Comparison of ENCODE assay signal across 21 cellular contexts in genomic region chr9:130262771-130263170, GRCh38. TPM values are rescaled to one million over a fixed set of nuclear protein-coding genes. Genes with fewer than 3 reads are reported as not detected.
"Had no signal": no experiment of that assay in that cellular context is flagged by ENCODE, and none has a peak within 500 bp of the region (broad histone marks: within the 10 kb centered on the region; RNA-seq: fewer than 3 reads in every experiment).

No MANE protein-coding gene starts in this region.

- H3K4me3 ChIP-seq: esophagus muscularis mucosa, gastroesophageal sphincter, right atrium auricular region, testis had no signal

- H3K36me3 ChIP-seq: esophagus muscularis mucosa, gastroesophageal sphincter, neutrophil, right atrium auricular region had no signal

- H3K27ac ChIP-seq: epithelial cell of prostate, neutrophil, right atrium auricular region, testis had no signal

- ATAC-seq: gastroesophageal sphincter; naive thymus-derived CD8-positive, alpha-beta T cell; stimulated activated naive B cell treated with anti-CD40 and anti-IgM and Interleukin-4, amounts not matched to agents 10 μg/mL and 1 μg/mL and 100 μg/mL, for 72 hours; stimulated activated naive CD8-positive, alpha-beta T cell treated with anti-CD3 and anti-CD28 coated beads, Interleukin-15, amount 100 ng/mL, for 72 hours had no signal

- H3K9me3 ChIP-seq: esophagus muscularis mucosa, gastroesophageal sphincter, neutrophil, right atrium auricular region, testis had no signal

- DNase-seq: caudate nucleus; cortex of kidney; effector memory CD4-positive, alpha-beta T cell; foreskin fibroblast; glutamatergic neuron; immature natural killer cell; left cardiac atrium; naive thymus-derived CD8-positive, alpha-beta T cell; stimulated activated CD4-positive, alpha-beta T cell treated with anti-CD3 and anti-CD28 coated beads, Interleukin-15, amount 100 ng/mL, for 24 hours; stimulated activated CD4-positive, alpha-beta T cell treated with anti-CD3 and anti-CD28 coated beads, Interleukin-1b, Interleukin-23, amount 100 ng/mL, for 48 hours; stimulated activated CD4-positive, alpha-beta T cell treated with anti-CD3 and anti-CD28 coated beads, Interleukin-4, amount 100 ng/mL, for 24 hours; stimulated activated naive B cell treated with anti-CD40 and anti-IgM and Interleukin-4, amounts not matched to agents 10 μg/mL and 1 μg/mL and 100 μg/mL, for 72 hours; stimulated activated naive CD8-positive, alpha-beta T cell treated with anti-CD3 and anti-CD28 coated beads, Interleukin-15, amount 100 ng/mL, for 72 hours; testis had no signal

- H3K4me1 ChIP-seq: testis had no signal

- FAIRE-seq: keratinocyte had no signal

RNA-seq across cellular contexts. Expression of gene HMCN2, which starts 2.8 kb away (rescaled TPM):
- total RNA-seq: mononuclear cell; naive thymus-derived CD8-positive, alpha-beta T cell had no signal
- polyA plus RNA-seq: immature natural killer cell; keratinocyte; naive thymus-derived CD8-positive, alpha-beta T cell had no signal
